In the genomic region with DNA sequence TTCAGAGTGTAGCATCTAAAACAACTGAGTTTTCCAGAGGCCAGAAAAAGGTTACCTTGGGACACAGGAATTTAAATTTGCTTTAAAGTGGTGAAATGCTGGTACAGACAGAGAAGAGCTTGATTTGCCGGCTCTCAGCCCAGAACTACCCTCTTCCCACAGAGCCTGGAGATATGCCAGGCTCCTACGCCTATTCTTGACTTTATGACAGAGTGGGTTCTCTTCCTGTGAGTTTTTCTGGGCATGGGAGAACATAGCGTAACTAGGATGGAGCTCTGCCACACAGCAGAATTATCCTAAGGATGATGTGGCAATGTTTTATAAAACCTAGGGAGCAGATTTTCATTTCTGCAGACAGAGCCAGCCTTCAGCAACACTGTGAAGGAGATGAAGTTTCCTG, we compare ENCODE assay signal across 20 cellular contexts.
DNase-seq lines count a peak whose midpoint lies in the region; TF ChIP-seq lines count a peak whose summit lies in the region.
"Had no signal": no experiment of that assay in that cellular context is flagged by ENCODE, and none has a peak within 500 bp of the region (broad histone marks: within the 10 kb centered on the region; RNA-seq: fewer than 3 reads in every experiment).

No MANE protein-coding gene starts in this region.

- peak overlapping the region; percentile 19; the same call in 1 of the 2 replicates for H3K4me3 ChIP-seq in SK-N-MC
- H3K4me3 ChIP-seq in fibroblast of the aortic adventitia (ENCODE audit: low read depth, low read length), result no peak overlapping the region
- H3K4me3 ChIP-seq: cardiac muscle cell, K562 had no signal

- TF ChIP-seq CTCF in fibroblast of the aortic adventitia (IDR thresholded peaks at IDR 0.05; ENCODE audit: insufficient read depth, low read length), result no peak

- H3K9ac ChIP-seq in SK-N-MC (ENCODE audit: insufficient read length), result no peak overlapping the region

- no peaks in the 10 kb centered on the region for H3K36me3 ChIP-seq in SK-N-MC (ENCODE audit: insufficient read depth, low read length)
- H3K36me3 ChIP-seq: cardiac muscle cell had no signal

- no peaks in the 10 kb centered on the region for H3K9me3 ChIP-seq in SK-N-MC (ENCODE audit: low read depth, low read length)

- peak overlapping the region; percentile 73 for H3K27ac ChIP-seq in SK-N-MC
- H3K27ac ChIP-seq: cardiac muscle cell had no signal

- peak; percentile 23 for DNase-seq in AG20443 (ENCODE audit: low spot score)
- DNase-seq in SK-N-MC (ENCODE audit: low read depth, low spot score), result no peak
- peak; percentile 76 for DNase-seq in fibroblast of the aortic adventitia (ENCODE audit: low read depth)
- DNase-seq in putamen (ENCODE audit: low spot score), result peak; percentile 65
- DNase-seq in SHP77 treated with DMSO at 0.1 percent for 48 hours (lab: John Stamatoyannopoulos, UW), result no peak
- no peak for DNase-seq in cortex of kidney (lab: John Stamatoyannopoulos, UW)
- DNase-seq in NCI-H2171 (lab: John Stamatoyannopoulos, UW), result no peak
- DNase-seq in NCI-H1436 (lab: John Stamatoyannopoulos, UW), result no peak
- DNase-seq: activated CD4-positive, CD25-positive, alpha-beta regulatory T cell treated with anti-CD3 and anti-CD28 coated beads, Interleukin-2, amount 50 U/mL, for 72 hours; activated gamma-delta T cell; Calu3; effector CD8-positive, alpha-beta T cell; GDM1; NCI-H1105 treated with DMSO at 0.1 percent for 48 hours; NK-92 treated with Interleukin-12 subunit alpha and Interleukin-12 subunit beta, amount 100 ng/mL, for 24 hours; SHP77; stimulated activated CD4-positive, alpha-beta T cell treated with anti-CD3 and anti-CD28 coated beads, Interleukin-12 subunit alpha, Interleukin-12 subunit beta, amount 100 ng/mL, for 4 hours; stimulated activated naive CD8-positive, alpha-beta T cell treated with anti-CD3 and anti-CD28 coated beads, Interleukin-15, Interleukin-2, amounts not matched to agents 100 U/mL and 50 U/mL, for 24 hours had no signal

Comparison
In these comparisons a context has a peak if more than half of its experiments do, and no peak if none do; other contexts are left out.
1. DNase-seq: peak in AG20443 (single experiment), fibroblast of the aortic adventitia (single experiment) and putamen (single experiment); none in SK-N-MC (single experiment), SHP77 treated with DMSO at 0.1 percent for 48 hours (single experiment), cortex of kidney (single experiment), NCI-H2171 (single experiment) and NCI-H1436 (single experiment).